ENCODE assay signal across 18 cellular contexts in the genomic region with DNA sequence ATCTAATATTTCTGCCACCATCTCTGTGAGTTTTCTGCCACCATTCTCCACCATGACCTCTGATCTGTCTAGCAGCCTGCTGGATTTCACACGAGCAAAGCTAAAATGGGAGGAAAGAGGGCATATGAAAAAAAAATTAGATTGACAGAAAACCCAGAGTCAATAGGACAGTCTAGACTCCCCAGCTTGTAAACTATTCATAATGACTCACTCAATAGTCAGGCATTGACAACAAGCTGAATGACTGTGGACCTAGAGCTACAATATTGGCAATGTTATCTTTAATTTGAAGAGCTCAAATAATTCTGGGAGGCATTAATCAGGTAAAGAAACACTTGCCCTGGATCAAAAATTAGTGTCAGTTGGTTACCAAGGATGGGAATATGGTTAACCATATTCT.
DNase-seq lines count a peak whose midpoint lies in the region; ATAC-seq, FAIRE-seq and TF ChIP-seq lines count a peak whose summit lies in the region.
"Had no signal": no experiment of that assay in that cellular context is flagged by ENCODE, and none has a peak within 500 bp of the region (broad histone marks: within the 10 kb centered on the region; RNA-seq: fewer than 3 reads in every experiment).

No MANE protein-coding gene starts in this region.

- H3K36me3 Mint-ChIP-seq in T-helper 1 cell treated with Interleukin-12 subunit alpha and Interleukin-12 subunit beta and Interleukin-4 antibody, amounts not matched to agents 30 μg/mL and 1 μg/mL, for 36 hours (ENCODE audit: low read depth), result peaks cover 52% of the 10 kb centered on the region
- peaks cover 4% of the 10 kb centered on the region for H3K36me3 Mint-ChIP-seq in endodermal cell (ENCODE audit: low read depth)

- no peak overlapping the region for H3K4me3 ChIP-seq in endodermal cell (ENCODE audit: low read length)
- H3K4me3 ChIP-seq: left lung, psoas muscle had no signal

- FAIRE-seq in urothelium cell line (lab: Jason Lieb, UNC), result peak; percentile 75

- H3K4me3 Mint-ChIP-seq in stimulated activated naive CD8-positive, alpha-beta T cell treated with anti-CD3 and anti-CD28 coated beads, Interleukin-15, amount 100 ng/mL, for 72 hours, result no peak overlapping the region
- no peak overlapping the region for H3K4me3 Mint-ChIP-seq in T-helper 1 cell treated with Interleukin-12 subunit alpha and Interleukin-12 subunit beta and Interleukin-4 antibody, amounts not matched to agents 30 μg/mL and 1 μg/mL, for 36 hours
- H3K4me3 Mint-ChIP-seq in endodermal cell, result no peak overlapping the region
- H3K4me3 Mint-ChIP-seq: activated naive CD8-positive, alpha-beta T cell treated with anti-CD3 and anti-CD28 coated beads, Interleukin-2, amount 10 ng/mL, durations not matched to agents 7 days and 5 days had no signal

- WGBS in endodermal cell (ENCODE audit: insufficient coverage in 1 of 2, insufficient read length in 1 of 2), 2 experiments, result 80 to 100% methylated on average over 1 of the region's 1 CpG

- no peak overlapping the region for H3K9ac ChIP-seq in endodermal cell (ENCODE audit: extremely low read depth, low read length, poor library complexity, severe bottlenecking)

- no peaks in the 10 kb centered on the region for H3K9me3 ChIP-seq in endodermal cell (ENCODE audit: control insufficient read depth, low read length)
- H3K9me3 ChIP-seq: left lung, psoas muscle had no signal

- H3K27ac Mint-ChIP-seq in stimulated activated naive CD8-positive, alpha-beta T cell treated with anti-CD3 and anti-CD28 coated beads, Interleukin-15, amount 100 ng/mL, for 72 hours, result no peak overlapping the region
- H3K27ac Mint-ChIP-seq in T-helper 1 cell treated with Interleukin-12 subunit alpha and Interleukin-12 subunit beta and Interleukin-4 antibody, amounts not matched to agents 30 μg/mL and 1 μg/mL, for 36 hours, result peak overlapping the region; percentile 62
- H3K27ac Mint-ChIP-seq in endodermal cell, result no peak overlapping the region

- peaks cover 9 to 14% of the 10 kb centered on the region in 2 donors for H3K9me3 Mint-ChIP-seq in stimulated activated naive CD8-positive, alpha-beta T cell treated with anti-CD3 and anti-CD28 coated beads, Interleukin-15, amount 100 ng/mL, for 72 hours
- peaks cover 32% of the 10 kb centered on the region for H3K9me3 Mint-ChIP-seq in T-helper 1 cell treated with Interleukin-12 subunit alpha and Interleukin-12 subunit beta and Interleukin-4 antibody, amounts not matched to agents 30 μg/mL and 1 μg/mL, for 36 hours
- no peaks in the 10 kb centered on the region for H3K9me3 Mint-ChIP-seq in endodermal cell

- no peaks in the 10 kb centered on the region for H3K36me3 ChIP-seq in endodermal cell (ENCODE audit: control insufficient read depth, insufficient read depth, low read length)
- H3K36me3 ChIP-seq: left lung had no signal

- H3K27me3 Mint-ChIP-seq in stimulated activated naive CD8-positive, alpha-beta T cell treated with anti-CD3 and anti-CD28 coated beads, Interleukin-15, amount 100 ng/mL, for 72 hours, result peaks cover 19% of the 10 kb centered on the region
- no peaks in the 10 kb centered on the region for H3K27me3 Mint-ChIP-seq in T-helper 1 cell treated with Interleukin-12 subunit alpha and Interleukin-12 subunit beta and Interleukin-4 antibody, amounts not matched to agents 30 μg/mL and 1 μg/mL, for 36 hours (ENCODE audit: low read depth)
- no peaks in the 10 kb centered on the region for H3K27me3 Mint-ChIP-seq in endodermal cell (ENCODE audit: insufficient read depth)

- H3K27ac ChIP-seq in endodermal cell (ENCODE audit: low read depth, low read length), result peak overlapping the region; percentile 4
- H3K27ac ChIP-seq: left lung, psoas muscle had no signal

- H3K4me1 ChIP-seq in endodermal cell (ENCODE audit: control insufficient read depth, insufficient read depth, low read length), result no peaks in the 10 kb centered on the region
- H3K4me1 ChIP-seq: left lung, psoas muscle had no signal

- H3K27me3 ChIP-seq in endodermal cell (ENCODE audit: control insufficient read depth, insufficient read depth, low read length, poor library complexity, severe bottlenecking), result no peaks in the 10 kb centered on the region
- H3K27me3 ChIP-seq: left lung had no signal

- no peak for TF ChIP-seq CTCF in endodermal cell (conservative IDR thresholded peaks at IDR 0.05)

- peaks cover 46% of the 10 kb centered on the region for H3K4me1 Mint-ChIP-seq in stimulated activated naive CD8-positive, alpha-beta T cell treated with anti-CD3 and anti-CD28 coated beads, Interleukin-15, amount 100 ng/mL, for 72 hours
- H3K4me1 Mint-ChIP-seq in T-helper 1 cell treated with Interleukin-12 subunit alpha and Interleukin-12 subunit beta and Interleukin-4 antibody, amounts not matched to agents 30 μg/mL and 1 μg/mL, for 36 hours (ENCODE audit: low read depth), result peaks cover 62% of the 10 kb centered on the region
- peaks cover 6% of the 10 kb centered on the region for H3K4me1 Mint-ChIP-seq in endodermal cell

- peak; percentile 57 for ATAC-seq in stimulated activated naive CD8-positive, alpha-beta T cell treated with anti-CD3 and anti-CD28 coated beads, Interleukin-15, amount 100 ng/mL, for 72 hours
- no peak for ATAC-seq in stimulated activated naive CD8-positive, alpha-beta T cell treated with anti-CD3 and anti-CD28 coated beads, Interleukin-15, Interleukin-2, amounts not matched to agents 100 U/mL and 50 U/mL, for 24 hours
- no peak for ATAC-seq in GM19035 (IDR thresholded peaks at IDR 0.05; ENCODE audit: unreplicated experiment)
- ATAC-seq: HCT116, left lung, psoas muscle, Right ventricle myocardium inferior had no signal

- no peak for DNase-seq in stimulated activated naive CD8-positive, alpha-beta T cell treated with anti-CD3 and anti-CD28 coated beads, Interleukin-15, amount 100 ng/mL, for 72 hours
- DNase-seq in stimulated activated naive CD8-positive, alpha-beta T cell treated with anti-CD3 and anti-CD28 coated beads, Interleukin-15, Interleukin-2, amounts not matched to agents 100 U/mL and 50 U/mL, for 24 hours, result no peak
- DNase-seq in endodermal cell, result no peak
- DNase-seq in urothelium cell line (ENCODE audit: low spot score), result no peak
- DNase-seq in SKM-1 (lab: John Stamatoyannopoulos, UW; ENCODE audit: unreplicated experiment), result no peak
- DNase-seq in retina, result no peak
- DNase-seq: activated naive CD8-positive, alpha-beta T cell treated with anti-CD3 and anti-CD28 coated beads, Interleukin-2, amount 10 ng/mL, durations not matched to agents 7 days and 5 days; AML-193; DMS79; Karpas-422; left lung; NCI-H2029; NCI-H82; psoas muscle had no signal
